In genomic region chr14:23663127-23663526, GRCh38 we compare ENCODE assay signal across 22 cellular contexts. TPM values are rescaled to one million over a fixed set of nuclear protein-coding genes. Genes with fewer than 3 reads are reported as not detected.
"Had no signal": no experiment of that assay in that cellular context is flagged by ENCODE, and none has a peak within 500 bp of the region (broad histone marks: within the 10 kb centered on the region; RNA-seq: fewer than 3 reads in every experiment).

No MANE protein-coding gene starts in this region.

- DNase-seq: IMR-90, Karpas-422, KG1, MG63, NCI-H1092, NCI-H1436, NCI-H187, NCI-H2029, NCI-H2081 treated with DMSO at 0.1 percent for 48 hours, NCI-H2171, NCI-H226, NCI-H446, NCI-H510A, NCI-H524 treated with DMSO at 0.1 percent for 48 hours, NCI-H69, NCI-H774, Right ventricle myocardium superior, RPMI8226, SIG-M5 had no signal

- H3K27me3 ChIP-seq: MG63 had no signal

- H3K4me3 ChIP-seq: MG63, SJSA1, SK-N-MC had no signal

- H3K27ac ChIP-seq: SJSA1, SK-N-MC had no signal

- H3K4me1 ChIP-seq: SJSA1 had no signal

- H3K36me3 ChIP-seq: MG63, SJSA1 had no signal

- ATAC-seq: HepG2 had no signal

- H3K9me3 ChIP-seq: MG63, SJSA1 had no signal

RNA-seq across cellular contexts. Expression of gene DHRS2, which starts 27.0 kb away (rescaled TPM):
- total RNA-seq: Right ventricle myocardium superior had no signal
